ENCODE assay signal across 1 cellular context in genomic region chr11:62546937-62547625, GRCh38.
TF ChIP-seq lines count a peak whose summit lies in the region.

No MANE protein-coding gene starts in this region.

TF ChIP-seq in K562, 482 proteins besides CTCF, POLR2A, EP300 and RAD21:
- no peak for TF ChIP-seq ZNF232 (CRISPR knock-in tag; IDR thresholded peaks at IDR 0.05)
- no peak for TF ChIP-seq TSC22D4 (tag; IDR thresholded peaks at IDR 0.05)
- peak; percentile 68 for TF ChIP-seq EGR1 (conservative IDR thresholded peaks at IDR 0.05)
- TF ChIP-seq, protein P1, sequence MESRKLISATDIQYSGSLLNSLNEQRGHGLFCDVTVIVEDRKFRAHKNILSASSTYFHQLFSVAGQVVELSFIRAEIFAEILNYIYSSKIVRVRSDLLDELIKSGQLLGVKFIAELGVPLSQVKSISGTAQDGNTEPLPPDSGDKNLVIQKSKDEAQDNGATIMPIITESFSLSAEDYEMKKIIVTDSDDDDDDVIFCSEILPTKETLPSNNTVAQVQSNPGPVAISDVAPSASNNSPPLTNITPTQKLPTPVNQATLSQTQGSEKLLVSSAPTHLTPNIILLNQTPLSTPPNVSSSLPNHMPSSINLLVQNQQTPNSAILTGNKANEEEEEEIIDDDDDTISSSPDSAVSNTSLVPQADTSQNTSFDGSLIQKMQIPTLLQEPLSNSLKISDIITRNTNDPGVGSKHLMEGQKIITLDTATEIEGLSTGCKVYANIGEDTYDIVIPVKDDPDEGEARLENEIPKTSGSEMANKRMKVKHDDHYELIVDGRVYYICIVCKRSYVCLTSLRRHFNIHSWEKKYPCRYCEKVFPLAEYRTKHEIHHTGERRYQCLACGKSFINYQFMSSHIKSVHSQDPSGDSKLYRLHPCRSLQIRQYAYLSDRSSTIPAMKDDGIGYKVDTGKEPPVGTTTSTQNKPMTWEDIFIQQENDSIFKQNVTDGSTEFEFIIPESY (CRISPR knock-in tag; IDR thresholded peaks at IDR 0.05): 0 out of 2 replicates have a peak, but pooled peaks have one; percentile 32
- no peak for TF ChIP-seq SMAD1 (IDR thresholded peaks at IDR 0.05; ENCODE audit: low read depth, low read length, partially characterized antibody)
- 0 out of 2 replicates have a peak, but pooled peaks have one; percentile 2 for TF ChIP-seq RB1 (IDR thresholded peaks at IDR 0.05; ENCODE audit: low read depth)
- TF ChIP-seq RHOXF2B (CRISPR knock-in tag; conservative IDR thresholded peaks at IDR 0.05): no peak
- no peak for TF ChIP-seq NONO (IDR thresholded peaks at IDR 0.05; ENCODE audit: low read depth in 2 of 2, low read length in 1 of 2)
- TF ChIP-seq BRD4 (IDR thresholded peaks at IDR 0.05): 0 out of 2 replicates have a peak, but pooled peaks have one; percentile 9
- TF ChIP-seq PRDM10 (IDR thresholded peaks at IDR 0.05; ENCODE audit: partially characterized antibody): no peak
